9 cellular contexts compared by ENCODE assay signal in the genomic region with DNA sequence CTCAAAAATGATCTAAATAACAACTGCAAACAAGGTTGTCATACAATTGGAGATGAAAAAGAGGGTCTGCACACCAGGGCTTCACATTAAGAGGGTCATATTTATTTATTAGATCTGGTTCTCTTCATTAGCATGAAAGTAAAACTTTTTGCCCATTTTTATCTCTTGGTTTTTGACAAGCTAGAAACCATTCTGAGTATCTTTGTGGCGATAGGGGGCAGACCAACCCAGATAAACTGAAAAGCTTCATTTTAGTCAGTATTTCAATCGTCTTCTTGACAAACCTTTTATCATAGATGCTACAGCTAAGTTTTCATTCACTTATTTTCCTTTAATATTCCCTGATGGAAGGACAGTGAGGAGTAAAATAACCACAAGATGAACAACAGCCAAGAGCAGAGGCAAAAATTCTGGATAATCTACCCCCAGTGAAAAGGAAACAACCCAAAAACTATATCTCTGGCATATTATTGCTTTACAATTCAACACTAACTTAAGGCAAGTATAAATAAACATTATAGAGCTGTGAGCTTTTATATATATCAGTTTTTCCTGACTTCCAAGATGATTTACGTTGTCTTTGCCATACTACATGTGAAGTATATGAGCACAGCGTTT. TPM values are rescaled to one million over a fixed set of nuclear protein-coding genes. Genes with fewer than 3 reads are reported as not detected.
A peak's percentile ranks its signal among the peaks of the same experiment; 100 is the strongest.
DNase-seq lines count a peak whose midpoint lies in the region; TF ChIP-seq lines count a peak whose summit lies in the region.
"Had no signal": no experiment of that assay in that cellular context is flagged by ENCODE, and none has a peak within 500 bp of the region (broad histone marks: within the 10 kb centered on the region; RNA-seq: fewer than 3 reads in every experiment).

No MANE protein-coding gene starts in this region.

- no peaks in the 10 kb centered on the region for H3K9me3 Mint-ChIP-seq in activated naive CD8-positive, alpha-beta T cell treated with anti-CD3 and anti-CD28 coated beads for 36 hours

- H3K27me3 Mint-ChIP-seq in activated naive CD8-positive, alpha-beta T cell treated with anti-CD3 and anti-CD28 coated beads for 36 hours, result no peaks in the 10 kb centered on the region

- H3K27ac Mint-ChIP-seq in activated naive CD8-positive, alpha-beta T cell treated with anti-CD3 and anti-CD28 coated beads for 36 hours, result peak overlapping the region; percentile 79

- H3F3A ChIP-seq in MM.1S (ENCODE audit: insufficient read depth, low read length), result no peaks in the 10 kb centered on the region

- H3K27ac ChIP-seq in MM.1S (ENCODE audit: low read length), result no peak overlapping the region
- H3K27ac ChIP-seq: ovary had no signal

- no peak overlapping the region for H3K9ac ChIP-seq in MM.1S (ENCODE audit: low read length)

- H3K36me3 ChIP-seq in MM.1S (replicated peaks; ENCODE audit: insufficient read depth, low read length), result no peaks in the 10 kb centered on the region
- H3K36me3 ChIP-seq: ovary had no signal

- no peaks in the 10 kb centered on the region for H4K20me1 ChIP-seq in MM.1S (ENCODE audit: insufficient read depth, low read length)

- no peaks in the 10 kb centered on the region for H3K27me3 ChIP-seq in MM.1S (replicated peaks; ENCODE audit: insufficient read depth, low read length)
- H3K27me3 ChIP-seq: ovary had no signal

- H3K4me1 Mint-ChIP-seq in activated naive CD8-positive, alpha-beta T cell treated with anti-CD3 and anti-CD28 coated beads for 36 hours, result peaks cover 77% of the 10 kb centered on the region

- peak overlapping the region; percentile 27 for H3K4me3 Mint-ChIP-seq in activated naive CD8-positive, alpha-beta T cell treated with anti-CD3 and anti-CD28 coated beads for 36 hours

- H3K9me3 ChIP-seq in MM.1S (replicated peaks; ENCODE audit: insufficient read depth, low read length), result no peaks in the 10 kb centered on the region
- H3K9me3 ChIP-seq: ovary had no signal

- H3K79me2 ChIP-seq in MM.1S (ENCODE audit: low read length), result no peaks in the 10 kb centered on the region

- H3K4me3 ChIP-seq in GM12865 (ENCODE audit: low read depth, low read length) (no peak overlapping the region), MM.1S (ENCODE audit: low read length) (no peak overlapping the region)
- H3K4me3 ChIP-seq: ovary had no signal

- peaks cover 8% of the 10 kb centered on the region; the same call in 1 of the 2 replicates for H3K4me1 ChIP-seq in MM.1S (ENCODE audit: low read length)

- H3K4me2 ChIP-seq in MM.1S (ENCODE audit: low read depth, low read length), result peak overlapping the region; percentile 15; the same call in 1 of the 2 replicates

- no peaks in the 10 kb centered on the region for H3K9me2 ChIP-seq in MM.1S (replicated peaks; ENCODE audit: insufficient read depth, low read length)

- no peak overlapping the region for H2AFZ ChIP-seq in MM.1S (ENCODE audit: low read length)

- peaks cover 48% of the 10 kb centered on the region for H3K36me3 Mint-ChIP-seq in activated naive CD8-positive, alpha-beta T cell treated with anti-CD3 and anti-CD28 coated beads for 36 hours

- peak; percentile 13 for DNase-seq in GM12865 (ENCODE audit: low read depth)
- DNase-seq in MM.1S, result peak; percentile 57
- DNase-seq in activated naive CD8-positive, alpha-beta T cell treated with anti-CD3 and anti-CD28 coated beads for 36 hours, result no peak
- peak; percentile 16 for DNase-seq in kidney tubule cell (ENCODE audit: low spot score)
- peak; percentile 28 for DNase-seq in stromal cell of bone marrow (ENCODE audit: low read depth)
- no peak for DNase-seq in NCI-H226
- no peak for DNase-seq in epidermal melanocyte (ENCODE audit: insufficient read length, low spot score)
- no peak for DNase-seq in NCI-H2107 treated with DMSO at 0.1 percent for 48 hours (lab: John Stamatoyannopoulos, UW; ENCODE audit: unreplicated experiment)

- peak; percentile 13 for TF ChIP-seq CTCF in GM12865 (IDR thresholded peaks at IDR 0.05; ENCODE audit: insufficient read depth, low read depth, low read length, missing control alignments)
- TF ChIP-seq CTCF in MM.1S (IDR thresholded peaks at IDR 0.05; ENCODE audit: low read length), result peak; percentile 63

RNA-seq across cellular contexts. Expression of a gene that starts 45.2 kb away (rescaled TPM):
- total RNA-seq in activated naive CD8-positive, alpha-beta T cell treated with anti-CD3 and anti-CD28 coated beads for 36 hours, result 10 to 100 TPM; 48.3 to 49.7 TPM

Comparison
In these comparisons a context has a peak if more than half of its experiments do, and no peak if none do; other contexts are left out.
1. DNase-seq: peak in GM12865 (single experiment), MM.1S (single experiment), kidney tubule cell (single experiment) and stromal cell of bone marrow (single experiment); none in activated naive CD8-positive, alpha-beta T cell treated with anti-CD3 and anti-CD28 coated beads for 36 hours (single experiment), NCI-H226 (single experiment), epidermal melanocyte (single experiment) and NCI-H2107 treated with DMSO at 0.1 percent for 48 hours (single experiment).